ENCODE assay signal across 9 cellular contexts in genomic region chr12:21526053-21526452, GRCh38. TPM values are rescaled to one million over a fixed set of nuclear protein-coding genes. Genes with fewer than 3 reads are reported as not detected.
A peak's percentile ranks its signal among the peaks of the same experiment; 100 is the strongest.
DNase-seq lines count a peak whose midpoint lies in the region; ATAC-seq and TF ChIP-seq lines count a peak whose summit lies in the region.
"Had no signal": no experiment of that assay in that cellular context is flagged by ENCODE, and none has a peak within 500 bp of the region (broad histone marks: within the 10 kb centered on the region; RNA-seq: fewer than 3 reads in every experiment).

SPX (plus strand) TSS chr12:21526296; CDS start chr12:21526473, 177 bp downstream.

- BruUV-seq in Calu3 (replicated peaks; lab: Mats Ljungman, UMichigan) = no TSS peak

- H3K9me3 ChIP-seq in HAP-1 (peaks cover 2% of the 10 kb centered on the region), cardiac muscle cell (ENCODE audit: low read depth) (no peaks in the 10 kb centered on the region), skeletal muscle satellite cell (replicated peaks; ENCODE audit: low read length) (no peaks in the 10 kb centered on the region)

- intact Hi-C loops in Calu3 (cut with micrococcal nuclease; ENCODE audit: unreplicated experiment) = no loop called here

- peak within 1 kb of the TSS; percentile 83 for H3K9ac ChIP-seq in skeletal muscle satellite cell (ENCODE audit: low read depth, low read length)

- H3K4me1 ChIP-seq in HAP-1 (peaks cover 2% of the 10 kb centered on the region; the same call in 1 of the 2 replicates), cardiac muscle cell (ENCODE audit: low read depth) (peaks cover 14% of the 10 kb centered on the region), skeletal muscle satellite cell (ENCODE audit: control insufficient read depth, insufficient read depth, low read length) (peaks cover 10% of the 10 kb centered on the region)

- ATAC-seq in T-cell (replicated peaks in 1 of 4) (no peak), GM19452 (IDR thresholded peaks at IDR 0.05; ENCODE audit: unreplicated experiment) (no peak)

- POLR2A ChIA-PET in T-cell (lab: Charles Lee) = no interaction called here

- in situ Hi-C loops in HAP-1 (cut with MboI; ENCODE audit: low sequenced_read_pairs) = no loop called here

- H3K36me3 ChIP-seq in HAP-1 (replicated peaks) (0 out of 2 replicates have a peak, but pooled peaks cover 3% of the 10 kb centered on the region), cardiac muscle cell (no peaks in the 10 kb centered on the region), skeletal muscle satellite cell (ENCODE audit: insufficient read depth, low read length) (no peaks in the 10 kb centered on the region)

- H3K4me1 Mint-ChIP-seq in T-cell = peaks cover 0 to 9% (median 9%) of the 10 kb centered on the region in 3 donors
- H3K4me1 Mint-ChIP-seq in Calu3 (ENCODE audit: low read depth, unreplicated experiment) = no peaks in the 10 kb centered on the region

- H3K27me3 Mint-ChIP-seq in T-cell (peaks cover 18 to 25% of the 10 kb centered on the region in 2 donors), Calu3 (ENCODE audit: unreplicated experiment) (peaks cover 25% of the 10 kb centered on the region)

- peak within 1 kb of the TSS; percentile 98 for H3K4me2 ChIP-seq in skeletal muscle satellite cell (ENCODE audit: low read length)

- H3K4me3 ChIP-seq in HAP-1 (peak within 1 kb of the TSS; percentile 48), cardiac muscle cell (peak within 1 kb of the TSS; percentile 71), skeletal muscle satellite cell (ENCODE audit: low read length) (peak within 1 kb of the TSS; percentile 88)

- CTCF ChIA-PET in T-cell (lab: Charles Lee) (interaction anchor here in 1 of 2 donors (0.9 kb wide), 1 partner anchor 14 kb away, joined by 3 read pairs; no protein-coding TSS in a partner anchor), Calu3 (lab: Charles Lee) (interaction anchor here (0.6 kb wide), 1 partner anchor 888 kb away, joined by 7 read pairs; no protein-coding TSS in a partner anchor)

- DNase-seq in HAP-1 (ENCODE audit: low spot score in 2 of 2) (no peak), T-cell (no peak), cardiac muscle cell (ENCODE audit: low read depth in 1 of 2, low spot score in 1 of 2) (peak in 1 of 2 donors; percentile 13), middle frontal gyrus (ENCODE audit: extremely low spot score, low spot score) (no peak), NCI-H2081 treated with DMSO at 0.1 percent for 48 hours (lab: John Stamatoyannopoulos, UW) (no peak), Calu3 (no peak)

- no peak within 1 kb of the TSS for H3K27ac ChIP-seq in cardiac muscle cell
- H3K27ac ChIP-seq: VCaP had no signal

- TF ChIP-seq CTCF in cardiac muscle cell (IDR thresholded peaks at IDR 0.05; ENCODE audit: low read depth, low read length) = no peak
- no peak for TF ChIP-seq CTCF in Calu3 (IDR thresholded peaks at IDR 0.05; ENCODE audit: unreplicated experiment)

- H3K27ac Mint-ChIP-seq in T-cell = peak within 1 kb of the TSS in 1 of 2 donors; percentile 33
- no peak within 1 kb of the TSS for H3K27ac Mint-ChIP-seq in Calu3 (ENCODE audit: unreplicated experiment)

- H3K4me3 Mint-ChIP-seq in T-cell (peak within 1 kb of the TSS; percentile 67 to 78 (median 73)), Calu3 (ENCODE audit: low read depth, unreplicated experiment) (no peak within 1 kb of the TSS)

- H3K9me3 Mint-ChIP-seq in T-cell (peaks cover 4 to 5% (median 5%) of the 10 kb centered on the region in 3 donors), Calu3 (ENCODE audit: low read depth, unreplicated experiment) (peaks cover 8% of the 10 kb centered on the region)

- H3K36me3 Mint-ChIP-seq in T-cell = no peaks in the 10 kb centered on the region
- peaks cover 5% of the 10 kb centered on the region for H3K36me3 Mint-ChIP-seq in Calu3 (ENCODE audit: insufficient read depth, unreplicated experiment)

- H3K27me3 ChIP-seq in HAP-1 (ENCODE audit: low read depth) (peaks cover 27% of the 10 kb centered on the region), cardiac muscle cell (peaks cover 50% of the 10 kb centered on the region), skeletal muscle satellite cell (ENCODE audit: control insufficient read depth, insufficient read depth, low read length) (no peaks in the 10 kb centered on the region)

RNA-seq across cellular contexts. Expression of gene SPX, which starts in this region (rescaled TPM):
- total RNA-seq in T-cell (under 1 TPM in 4 of 5 donors, not detected in 1; 0.26 to 0.46 (median 0.32) TPM), cardiac muscle cell (1.5 and 3.0 TPM in 2 replicates), Calu3 (2022) (0.20 TPM in 1 of 2 replicates, not detected in the other)
- 1.1 and 2.4 TPM in 2 replicates for polyA plus RNA-seq in cardiac muscle cell
- 12.5 and 27.1 TPM in 2 replicates for total RNA-seq in skeletal muscle satellite cell (2012; rRNA removed)
